In the genomic region with DNA sequence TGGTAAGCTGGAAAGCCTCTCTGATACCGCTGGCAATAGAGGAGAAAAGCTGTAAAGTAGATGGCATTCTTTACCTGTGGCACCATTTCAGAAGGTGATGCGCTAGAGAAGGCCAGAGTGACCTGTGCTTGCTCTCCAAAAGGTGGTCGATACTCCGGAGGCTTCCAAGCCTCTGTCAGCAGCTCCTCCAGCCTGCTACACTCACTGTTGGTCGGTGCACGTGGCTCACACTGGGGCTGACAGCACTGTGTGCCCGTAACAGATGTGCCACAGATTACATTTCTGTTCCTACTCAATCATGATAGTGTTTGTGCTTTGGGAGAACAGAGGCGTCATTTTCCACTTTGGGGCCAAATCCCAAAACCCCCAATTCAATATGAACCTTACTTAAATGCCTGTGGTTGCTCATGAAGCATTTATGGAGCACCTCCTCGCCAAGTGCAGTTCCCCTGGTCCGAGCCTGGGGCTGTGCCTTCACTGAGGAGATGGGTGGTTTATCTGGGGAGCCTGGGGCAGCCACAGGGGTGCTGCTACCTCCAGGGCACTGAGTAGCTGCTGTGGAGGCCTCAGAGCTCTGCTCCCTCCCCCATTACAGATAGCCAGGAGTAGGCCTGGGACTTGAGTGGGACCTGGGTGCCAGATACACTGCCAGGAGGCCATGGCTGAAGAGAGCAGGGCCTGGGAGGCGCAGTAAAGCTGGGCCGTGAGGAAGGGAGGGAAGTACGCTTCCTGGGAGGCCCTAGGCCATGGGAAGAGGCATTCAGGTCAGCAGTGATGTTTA, we compare ENCODE assay signal across 20 cellular contexts. TPM values are rescaled to one million over a fixed set of nuclear protein-coding genes. Genes with fewer than 3 reads are reported as not detected.
DNase-seq lines count a peak whose midpoint lies in the region; ATAC-seq, FAIRE-seq and TF ChIP-seq lines count a peak whose summit lies in the region.
"Had no signal": no experiment of that assay in that cellular context is flagged by ENCODE, and none has a peak within 500 bp of the region (broad histone marks: within the 10 kb centered on the region; RNA-seq: fewer than 3 reads in every experiment).

No MANE protein-coding gene starts in this region.

- H3K27me3 Mint-ChIP-seq in CD4-positive, alpha-beta T cell: no peaks in the 10 kb centered on the region
- H3K27me3 Mint-ChIP-seq: B cell; stimulated activated naive B cell treated with anti-CD40 and anti-IgM and Interleukin-4, amounts not matched to agents 10 μg/mL and 1 μg/mL and 100 μg/mL, for 72 hours; T-cell had no signal

- H2BK12ac ChIP-seq in H1 (ENCODE audit: low read depth, low read length): no peak overlapping the region

- H3K79me1 ChIP-seq in H1 (ENCODE audit: low read depth, low read length): no peaks in the 10 kb centered on the region; the same call in none of the 2 replicates

- H2AFZ ChIP-seq in H1 (ENCODE audit: low read length): no peak overlapping the region
- H2AFZ ChIP-seq: GM23248 had no signal

- no peak overlapping the region for H2AK5ac ChIP-seq in H1 (ENCODE audit: low read depth, low read length)

- H2BK120ac ChIP-seq in H1 (replicated peaks; ENCODE audit: low read depth, low read length): no peak overlapping the region

- no peaks in the 10 kb centered on the region for H3K4me1 Mint-ChIP-seq in CD4-positive, alpha-beta T cell (ENCODE audit: low read depth)
- H3K4me1 Mint-ChIP-seq: B cell, T-cell had no signal

- no peak overlapping the region for H3K4me2 ChIP-seq in H1 (ENCODE audit: insufficient read depth in 1 of 2, low read depth in 2 of 2, low read length in 2 of 2)

- no peak overlapping the region for H3K4ac ChIP-seq in H1 (replicated peaks; ENCODE audit: insufficient read length, low read depth, low read length)

- H3K27ac ChIP-seq in CD4-positive, alpha-beta T cell (ENCODE audit: low read depth, low read length): no peak overlapping the region
- H3K27ac ChIP-seq in H1 (ENCODE audit: low read depth, low read length) (no peak overlapping the region), pancreas (peak overlapping the region in 2 of 4 donors; percentile 35 to 52)
- H3K27ac ChIP-seq: GM23248, transverse colon had no signal

- H3K36me3 ChIP-seq in H1 (ENCODE audit: control insufficient read depth in 2 of 4, insufficient read depth in 4 of 4, low read length in 3 of 4): peaks cover 25 to 67% (median 39%) of the 10 kb centered on the region in 4 experiments
- H3K36me3 ChIP-seq in pancreas: peaks cover 0 to 36% (median 29%) of the 10 kb centered on the region in 3 donors

- no peak for ATAC-seq in CD4-positive, alpha-beta T cell (ENCODE audit: poor library complexity)
- peak; percentile 2 to 16 (median 6) for ATAC-seq in pancreas
- ATAC-seq in GM21825 (IDR thresholded peaks at IDR 0.05; ENCODE audit: unreplicated experiment): no peak
- ATAC-seq: gastroesophageal sphincter; right cardiac atrium; stimulated activated naive B cell treated with anti-CD40 and anti-IgM and Interleukin-4, amounts not matched to agents 10 μg/mL and 1 μg/mL and 100 μg/mL, for 72 hours; T-cell had no signal

- peak overlapping the region; percentile 27 for H3K27ac Mint-ChIP-seq in CD4-positive, alpha-beta T cell
- H3K27ac Mint-ChIP-seq: B cell; stimulated activated naive B cell treated with anti-CD40 and anti-IgM and Interleukin-4, amounts not matched to agents 10 μg/mL and 1 μg/mL and 100 μg/mL, for 72 hours; T-cell had no signal

- no peak overlapping the region for H3K18ac ChIP-seq in H1 (ENCODE audit: extremely low read depth, low read length)

- no peaks in the 10 kb centered on the region for H3K79me2 ChIP-seq in H1 (ENCODE audit: control insufficient read depth in 1 of 2, insufficient read depth in 2 of 2, low read length in 2 of 2)

- peaks cover 82% of the 10 kb centered on the region for H3K36me3 Mint-ChIP-seq in CD4-positive, alpha-beta T cell (ENCODE audit: low read depth)

- POLR2A ChIA-PET in CD4-positive, alpha-beta T cell (lab: Charles Lee): no interaction called here
- POLR2A ChIA-PET in H1 (lab: Charles Lee; ENCODE audit: partially characterized antibody): interaction anchor here (1.1 kb wide), 1 partner anchor 27 kb away, joined by 4 read pairs; a partner anchor contains a TSS

- H3K4me3 ChIP-seq in H1 (ENCODE audit: extremely low read depth in 1 of 4, insufficient read depth in 2 of 4, low read depth in 3 of 4, low read length in 4 of 4): no peak overlapping the region
- no peak overlapping the region for H3K4me3 ChIP-seq in pancreas
- H3K4me3 ChIP-seq: dorsolateral prefrontal cortex, gastroesophageal sphincter, GM23248, transverse colon had no signal

- no peak for TF ChIP-seq RAD21 in H1 (IDR thresholded peaks at IDR 0.05 in 1 of 2, conservative IDR thresholded peaks at IDR 0.05 in 1 of 2; ENCODE audit: low read depth in 2 of 2, low read length in 2 of 2)

- H3K4me1 ChIP-seq in H1 (replicated peaks in 1 of 4; ENCODE audit: control insufficient read depth in 3 of 4, insufficient read depth in 4 of 4, low read length in 3 of 4) (peaks cover 0 to 16% (median 3%) of the 10 kb centered on the region in 4 experiments; a peak in 4 of 7 replicates), pancreas (peaks cover 0 to 9% (median 7%) of the 10 kb centered on the region in 3 donors)

- intact Hi-C loops in CD4-positive, alpha-beta T cell (cut with DNase I, micrococcal nuclease): no loop called here
- intact Hi-C loops in pancreas (cut with DNase I): no loop called here

- WGBS in H1 (ENCODE audit: extremely low coverage in 1 of 2, insufficient coverage in 1 of 2, insufficient read length in 1 of 2, insufficient replicate concordance in 2 of 2, low coverage in 1 of 2, low lambda C conversion rate in 2 of 2, missing lambda C conversion rate in 1 of 2), 2 experiments: 90% methylated on average over 13 of the region's 13 CpGs; no CpG with 5 or more reads in 1 of the 2 experiments
- 72 to 74% methylated on average over 13 of the region's 13 CpGs for WGBS in pancreas, 2 donors

- no peaks in the 10 kb centered on the region for H3K9me3 Mint-ChIP-seq in CD4-positive, alpha-beta T cell
- H3K9me3 Mint-ChIP-seq: stimulated activated naive B cell treated with anti-CD40 and anti-IgM and Interleukin-4, amounts not matched to agents 10 μg/mL and 1 μg/mL and 100 μg/mL, for 72 hours; T-cell had no signal

- H3K56ac ChIP-seq in H1 (replicated peaks; ENCODE audit: insufficient read length, low read depth, low read length): no peak overlapping the region

- no peak overlapping the region; the same call in 1 of the 2 replicates for H2BK5ac ChIP-seq in H1 (ENCODE audit: low read depth, low read length)

- H3K9ac ChIP-seq in H1 (replicated peaks in 1 of 4; ENCODE audit: extremely low read depth in 1 of 4, low read depth in 3 of 4, low read length in 3 of 4): no peak overlapping the region
- H3K9ac ChIP-seq: GM23248 had no signal

- DNase-seq in CD4-positive, alpha-beta T cell: no peak
- peak; percentile 9 for DNase-seq in GM20000 (ENCODE audit: low spot score)
- no peak for DNase-seq in H1 (ENCODE audit: low read depth in 1 of 2, low spot score in 2 of 2)
- peak in 1 of 6 donors; percentile 15 for DNase-seq in pancreas
- DNase-seq in NCI-H2029 (lab: John Stamatoyannopoulos, UW): no peak
- no peak for DNase-seq in anterior cingulate cortex (lab: John Stamatoyannopoulos, UW)
- DNase-seq: activated T-cell treated with anti-CD3 and anti-CD28 coated beads, Interleukin-2, amount 50 U/mL, for 1 hour; GM23248; NCI-H1436; NCI-H2171 treated with DMSO at 0.1 percent for 48 hours; NCI-H748 treated with DMSO at 0.1 percent for 48 hours; SHP77 treated with DMSO at 0.1 percent for 48 hours; stimulated activated naive B cell treated with anti-CD40 and anti-IgM and Interleukin-4, amounts not matched to agents 10 μg/mL and 1 μg/mL and 100 μg/mL, for 72 hours; T-cell; transverse colon had no signal

- 0 out of 2 replicates have a peak overlapping the region, but pooled peaks have one; percentile 8 for H4K8ac ChIP-seq in H1 (ENCODE audit: extremely low read depth, insufficient read depth, low read length)

- no peaks in the 10 kb centered on the region for H3K9me3 ChIP-seq in CD4-positive, alpha-beta T cell (ENCODE audit: control insufficient read depth, low read length)
- H3K9me3 ChIP-seq in H1 (ENCODE audit: insufficient read depth in 2 of 2, low read depth in 1 of 2, low read length in 1 of 2) (no peaks in the 10 kb centered on the region), pancreas (no peaks in the 10 kb centered on the region)
- H3K9me3 ChIP-seq: gastroesophageal sphincter, transverse colon had no signal

- H4K20me1 ChIP-seq in H1 (replicated peaks in 1 of 2; ENCODE audit: control insufficient read depth in 1 of 2, insufficient read depth in 2 of 2, low read length in 2 of 2): peaks cover 2 to 7% of the 10 kb centered on the region in 2 experiments

- H4K91ac ChIP-seq in H1 (replicated peaks; ENCODE audit: insufficient read length, low read length): no peak overlapping the region

- H4K5ac ChIP-seq in H1 (ENCODE audit: insufficient read length, low read depth, low read length): no peak overlapping the region

- no peak for TF ChIP-seq CTCF in CD4-positive, alpha-beta T cell (IDR thresholded peaks at IDR 0.05)
- TF ChIP-seq CTCF in GM20000 (IDR thresholded peaks at IDR 0.05; ENCODE audit: extremely low read depth, missing control alignments) (no peak), H1 (IDR thresholded peaks at IDR 0.05; ENCODE audit: control extremely low read depth in 1 of 3, insufficient read depth in 1 of 3, low read depth in 1 of 3, low read length in 3 of 3) (no peak), pancreas (IDR thresholded peaks at IDR 0.05) (no peak)

- no peak for TF ChIP-seq POLR2A in H1 (IDR thresholded peaks at IDR 0.05; ENCODE audit: control extremely low read depth in 1 of 2, low read depth in 2 of 2, low read length in 2 of 2)

- H3K27me3 ChIP-seq in CD4-positive, alpha-beta T cell (ENCODE audit: control insufficient read depth, insufficient read depth, low read length): no peaks in the 10 kb centered on the region
- H3K27me3 ChIP-seq in H1 (replicated peaks in 1 of 4; ENCODE audit: control insufficient read depth in 3 of 4, extremely low read depth in 1 of 4, insufficient read depth in 3 of 4, low read length in 3 of 4) (no peaks in the 10 kb centered on the region; a peak in 1 of 7 replicates), pancreas (no peaks in the 10 kb centered on the region)
- H3K27me3 ChIP-seq: dorsolateral prefrontal cortex, gastroesophageal sphincter, transverse colon had no signal

- no peak overlapping the region for H2BK15ac ChIP-seq in H1 (ENCODE audit: low read length)

- H2BK20ac ChIP-seq in H1 (ENCODE audit: low read length): no peak overlapping the region

- no peak overlapping the region for H3K14ac ChIP-seq in H1 (ENCODE audit: insufficient read length)

- CTCF ChIA-PET in CD4-positive, alpha-beta T cell (lab: Charles Lee): no interaction called here
- CTCF ChIA-PET in H1 (lab: Charles Lee; ENCODE audit: partially characterized antibody): interaction anchor here (1.1 to 1.8 kb wide), 3 partner anchors 16 to 120 kb away, joined by 3 to 5 read pairs (median 4); a partner anchor contains a TSS

- TF ChIP-seq EP300 in H1 (IDR thresholded peaks at IDR 0.05; ENCODE audit: borderline replicate concordance in 1 of 2, low read depth in 2 of 2, low read length in 2 of 2): no peak

- H3K4me3 Mint-ChIP-seq in CD4-positive, alpha-beta T cell: no peak overlapping the region
- H3K4me3 Mint-ChIP-seq: B cell; stimulated activated naive B cell treated with anti-CD40 and anti-IgM and Interleukin-4, amounts not matched to agents 10 μg/mL and 1 μg/mL and 100 μg/mL, for 72 hours; T-cell had no signal

- no peaks in the 10 kb centered on the region for H3K23me2 ChIP-seq in H1 (ENCODE audit: low read depth, low read length)

- no peak overlapping the region for H3K23ac ChIP-seq in H1 (ENCODE audit: insufficient read length)

- FAIRE-seq in H1 (lab: Jason Lieb, UNC): no peak
- FAIRE-seq in pancreas (lab: Jason Lieb, UNC): no peak

RNA-seq across cellular contexts. Expression of a gene that starts 26.8 kb away (rescaled TPM):
- 100 to 1,000 TPM; 140 to 151 TPM for total RNA-seq in CD4-positive, alpha-beta T cell
- total RNA-seq in H1 (2021; fragmentation: NEBNext Ultra II Directional; extraction: Animal tissue kit (Norgen Biotek cat#: 25700)): 81.9 and 82.7 TPM in 2 replicates
- polyA plus RNA-seq in H1 (2011; rRNA removed) (10.7 and 14.7 TPM in 2 replicates), pancreas (10 to 100 TPM in 1 of 2 donors, 1 to 10 TPM in 1; 7.9 to 10.0 TPM)
- polyA plus RNA-seq in H1 (2011; cell fraction: cytosol; rRNA removed): 12.5 TPM
- polyA plus RNA-seq in H1 (2011; cell fraction: nucleus; rRNA removed): 15.2 TPM
- 52.2 to 103 TPM (median 60.4 TPM) in 4 replicates for polyA plus RNA-seq in H1 (2012, experiment 1 of 2)
- 62.7 TPM for polyA plus RNA-seq in H1 (2012, experiment 2 of 2)
- polyA plus RNA-seq in H1 (2013, experiment 1 of 2): 53.6 TPM
- polyA plus RNA-seq in H1 (2013, experiment 2 of 2): 57.8 TPM
- 17.0 and 27.3 TPM in 2 replicates for polyA minus RNA-seq in H1 (2011; rRNA and poly(A)+ RNA removed)
- 37.3 TPM for polyA minus RNA-seq in H1 (2011; cell fraction: cytosol; rRNA and poly(A)+ RNA removed)
- polyA minus RNA-seq in H1 (2011; cell fraction: nucleus; rRNA and poly(A)+ RNA removed): 21.9 TPM
- total RNA-seq in pancreas: 10 to 100 TPM; 14.0 to 23.4 (median 16.1) TPM

RNA-seq across cellular contexts. Expression of a gene that starts 27.4 kb away (rescaled TPM):
- 10 to 100 TPM; 46.1 to 51.4 TPM for total RNA-seq in CD4-positive, alpha-beta T cell
- 60.1 and 64.0 TPM in 2 replicates for total RNA-seq in H1 (2021; fragmentation: NEBNext Ultra II Directional; extraction: Animal tissue kit (Norgen Biotek cat#: 25700))
- polyA plus RNA-seq in H1 (2011; rRNA removed) (16.0 and 24.0 TPM in 2 replicates), pancreas (10 to 100 TPM; 14.0 to 24.5 TPM)
- 25.0 TPM for polyA plus RNA-seq in H1 (2011; cell fraction: cytosol; rRNA removed)
- polyA plus RNA-seq in H1 (2011; cell fraction: nucleus; rRNA removed): 18.3 TPM
- polyA plus RNA-seq in H1 (2012, experiment 1 of 2): 33.2 to 61.8 TPM (median 36.0 TPM) in 4 replicates
- 7.7 TPM for polyA plus RNA-seq in H1 (2012, experiment 2 of 2)
- polyA plus RNA-seq in H1 (2013, experiment 1 of 2): 42.9 TPM
- 46.9 TPM for polyA plus RNA-seq in H1 (2013, experiment 2 of 2)
- 44.8 and 60.0 TPM in 2 replicates for polyA minus RNA-seq in H1 (2011; rRNA and poly(A)+ RNA removed)
- polyA minus RNA-seq in H1 (2011; cell fraction: cytosol; rRNA and poly(A)+ RNA removed): 33.7 TPM
- polyA minus RNA-seq in H1 (2011; cell fraction: nucleus; rRNA and poly(A)+ RNA removed): 68.5 TPM
- 10 to 100 TPM; 24.9 to 32.7 (median 28.3) TPM for total RNA-seq in pancreas

Comparison
In these comparisons a context has a peak if more than half of its experiments do, and no peak if none do; other contexts are left out.
1. ATAC-seq: peak in pancreas (4 of 4); none in CD4-positive, alpha-beta T cell (single experiment) and GM21825 (single experiment).